In genomic region chr7:53087274-53087673, GRCh38 we compare ENCODE assay signal across 11 cellular contexts. TPM values are rescaled to one million over a fixed set of nuclear protein-coding genes. Genes with fewer than 3 reads are reported as not detected.
"Had no signal": no experiment of that assay in that cellular context is flagged by ENCODE, and none has a peak within 500 bp of the region (broad histone marks: within the 10 kb centered on the region; RNA-seq: fewer than 3 reads in every experiment).

No MANE protein-coding gene starts in this region.

- H3K9me3 ChIP-seq: HAP-1 had no signal

- H3K27me3 Mint-ChIP-seq: IgD-negative memory B cell had no signal

- H3K4me3 ChIP-seq: HAP-1 had no signal

- H3K4me1 ChIP-seq: HAP-1 had no signal

- H3K27ac ChIP-seq: HL-60 had no signal

- H3K4me3 Mint-ChIP-seq: HFFc6, IgD-negative memory B cell had no signal

- ATAC-seq: HCT116, HepG2 had no signal

- H3K36me3 ChIP-seq: HAP-1 had no signal

- DNase-seq: GOT3, H7, HFFc6, KBM-7 had no signal

- H3K27ac Mint-ChIP-seq: HFFc6, IgD-negative memory B cell had no signal

RNA-seq across cellular contexts. Expression of gene POM121L12, which starts 51.8 kb away (rescaled TPM):
- total RNA-seq: H4, H7, HepG2, HFFc6, HT1080 had no signal
- polyA plus RNA-seq: HepG2, IgD-negative memory B cell had no signal
